In genomic region chr12:88393017-88393767, GRCh38 we compare ENCODE assay signal across 8 cellular contexts.
DNase-seq lines count a peak whose midpoint lies in the region; ATAC-seq and TF ChIP-seq lines count a peak whose summit lies in the region.

No MANE protein-coding gene starts in this region.

- H3K4me3 ChIP-seq in left ventricle myocardium inferior (no peak overlapping the region), heart left ventricle (no peak overlapping the region)

- intact Hi-C loops in left ventricle myocardium inferior (cut with micrococcal nuclease) (no loop called here), heart left ventricle (cut with DNase I) (no loop called here)

- H3K36me3 ChIP-seq in left ventricle myocardium inferior (no peaks in the 10 kb centered on the region), heart left ventricle (no peaks in the 10 kb centered on the region)

- no peak for TF ChIP-seq POLR2A in heart left ventricle (IDR thresholded peaks at IDR 0.05)

- no peak overlapping the region for H3K27ac Mint-ChIP-seq in endothelial cell (ENCODE audit: unreplicated experiment)

- H3K9me3 Mint-ChIP-seq in endothelial cell (ENCODE audit: unreplicated experiment) = no peaks in the 10 kb centered on the region

- peak; percentile 29 for TF ChIP-seq CTCF in left ventricle myocardium inferior (IDR thresholded peaks at IDR 0.05; ENCODE audit: borderline replicate concordance)
- TF ChIP-seq CTCF in heart left ventricle (IDR thresholded peaks at IDR 0.05) = peak in 4 of 12 donors; percentile 12 to 37 (median 23)
- TF ChIP-seq CTCF in endothelial cell (IDR thresholded peaks at IDR 0.05; ENCODE audit: unreplicated experiment) = peak; percentile 72

- H3K36me3 Mint-ChIP-seq in endothelial cell (ENCODE audit: low read depth, unreplicated experiment) = no peaks in the 10 kb centered on the region

- H3K9me3 ChIP-seq in left ventricle myocardium inferior (replicated peaks) (peaks cover 13% of the 10 kb centered on the region), heart left ventricle (peaks cover 0 to 12% (median 0%) of the 10 kb centered on the region in 12 donors)

- H3K4me1 ChIP-seq in left ventricle myocardium inferior (no peaks in the 10 kb centered on the region), heart left ventricle (no peaks in the 10 kb centered on the region)

- no peak for ATAC-seq in heart left ventricle
- ATAC-seq in GM21717 (IDR thresholded peaks at IDR 0.05; ENCODE audit: unreplicated experiment) = no peak

- peaks cover 2% of the 10 kb centered on the region for H3K27me3 Mint-ChIP-seq in endothelial cell (ENCODE audit: unreplicated experiment)

- DNase-seq in left ventricle myocardium inferior = no peak
- DNase-seq in heart left ventricle = no peak
- peak; percentile 44 for DNase-seq in M059J (ENCODE audit: low read depth)
- DNase-seq in endothelial cell (ENCODE audit: low spot score) = no peak
- no peak for DNase-seq in caudate nucleus (lab: John Stamatoyannopoulos, UW)
- DNase-seq in stimulated activated CD4-positive, alpha-beta T cell treated with anti-CD3 and anti-CD28 coated beads, Interleukin-4, amount 100 ng/mL, for 1 hour = no peak
- no peak for DNase-seq in amygdala (lab: John Stamatoyannopoulos, UW)

- H3K4me3 Mint-ChIP-seq in endothelial cell (ENCODE audit: unreplicated experiment) = no peak overlapping the region

- 72 to 88% (median 81%) methylated on average over 2 of the region's 2 CpGs for WGBS in heart left ventricle, 4 donors

- H3K27me3 ChIP-seq in left ventricle myocardium inferior (ENCODE audit: low read depth) = no peaks in the 10 kb centered on the region
- H3K27me3 ChIP-seq in heart left ventricle = no peaks in the 10 kb centered on the region

- H3K27ac ChIP-seq in left ventricle myocardium inferior (replicated peaks) (no peak overlapping the region), heart left ventricle (no peak overlapping the region), caudate nucleus (ENCODE audit: low read depth, low read length) (no peak overlapping the region)

- peaks cover 6% of the 10 kb centered on the region for H3K4me1 Mint-ChIP-seq in endothelial cell (ENCODE audit: unreplicated experiment)
